1 cellular context compared by ENCODE assay signal in the genomic region with DNA sequence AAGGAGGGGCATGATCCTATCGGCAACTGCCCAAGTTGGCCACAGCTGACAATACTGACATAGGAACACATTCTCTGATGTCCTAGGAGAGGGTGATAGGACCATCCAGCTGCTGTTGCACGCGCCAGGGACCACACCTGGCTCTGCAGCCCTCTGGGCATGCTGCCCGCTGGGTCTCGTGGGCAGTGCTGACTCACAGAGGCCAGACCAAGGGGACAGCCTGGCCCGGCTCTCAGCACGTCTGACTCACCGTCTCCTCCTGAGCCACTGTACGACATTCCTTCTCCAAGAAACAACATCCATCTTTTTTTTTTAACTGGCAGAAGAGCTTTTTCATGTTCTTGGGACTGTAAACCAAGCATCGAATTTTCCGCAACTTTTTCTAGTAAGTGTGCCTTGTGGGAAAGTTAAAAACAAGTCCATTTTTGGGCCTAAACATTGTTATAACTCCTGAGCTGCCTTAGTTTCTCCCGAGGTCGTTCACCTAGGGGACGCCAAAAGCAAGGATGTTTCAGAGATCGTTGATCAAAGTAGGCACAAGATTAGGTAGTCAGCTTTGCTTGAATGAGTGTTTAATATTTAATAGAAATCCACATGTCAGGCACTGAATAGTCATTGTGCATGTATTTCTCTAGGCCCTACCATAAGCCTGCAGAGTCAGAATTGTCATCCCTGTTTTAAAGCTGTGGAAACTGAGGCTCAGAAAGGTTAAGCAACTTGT.
TF ChIP-seq lines count a peak whose summit lies in the region.

No MANE protein-coding gene starts in this region.

TF ChIP-seq in IMR-90, 13 proteins besides CTCF, POLR2A, EP300 and RAD21 (continued from another document):
- TF ChIP-seq, protein P1, sequence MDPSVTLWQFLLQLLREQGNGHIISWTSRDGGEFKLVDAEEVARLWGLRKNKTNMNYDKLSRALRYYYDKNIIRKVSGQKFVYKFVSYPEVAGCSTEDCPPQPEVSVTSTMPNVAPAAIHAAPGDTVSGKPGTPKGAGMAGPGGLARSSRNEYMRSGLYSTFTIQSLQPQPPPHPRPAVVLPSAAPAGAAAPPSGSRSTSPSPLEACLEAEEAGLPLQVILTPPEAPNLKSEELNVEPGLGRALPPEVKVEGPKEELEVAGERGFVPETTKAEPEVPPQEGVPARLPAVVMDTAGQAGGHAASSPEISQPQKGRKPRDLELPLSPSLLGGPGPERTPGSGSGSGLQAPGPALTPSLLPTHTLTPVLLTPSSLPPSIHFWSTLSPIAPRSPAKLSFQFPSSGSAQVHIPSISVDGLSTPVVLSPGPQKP (IDR thresholded peaks at IDR 0.05; ENCODE audit: borderline replicate concordance, low read depth, low read length) = no peak
- TF ChIP-seq FOS (IDR thresholded peaks at IDR 0.05; ENCODE audit: low read depth, low read length) = peak; percentile 98
- TF ChIP-seq RFX5 (IDR thresholded peaks at IDR 0.05; ENCODE audit: low read depth, low read length) = no peak
- TF ChIP-seq MAFK (IDR thresholded peaks at IDR 0.05; ENCODE audit: low read depth, low read length) = no peak; the same call in 1 of the 2 replicates
- TF ChIP-seq CEBPB (IDR thresholded peaks at IDR 0.05; ENCODE audit: low read depth, low read length) = peak; percentile 38; the same call in 1 of the 2 replicates
- no peak for TF ChIP-seq SMC3 (IDR thresholded peaks at IDR 0.05; ENCODE audit: low read depth, low read length)
- TF ChIP-seq BHLHE40 (IDR thresholded peaks at IDR 0.05; ENCODE audit: low read depth, low read length) = peak; percentile 96
- TF ChIP-seq CHD1 (IDR thresholded peaks at IDR 0.05; ENCODE audit: low read depth, low read length) = no peak
- 0 out of 2 replicates have a peak, but pooled peaks have one; percentile 13 for TF ChIP-seq MAZ (IDR thresholded peaks at IDR 0.05; ENCODE audit: borderline replicate concordance, low read depth, low read length)
- peak; percentile 46; the same call in 1 of the 2 replicates for TF ChIP-seq NFE2L2 (IDR thresholded peaks at IDR 0.05; ENCODE audit: low read depth, low read length)
